In genomic region chr11:72012897-72013721, GRCh38 we compare ENCODE assay signal across 9 cellular contexts. TPM values are rescaled to one million over a fixed set of nuclear protein-coding genes. Genes with fewer than 3 reads are reported as not detected.
DNase-seq lines count a peak whose midpoint lies in the region; TF ChIP-seq lines count a peak whose summit lies in the region.
"Had no signal": no experiment of that assay in that cellular context is flagged by ENCODE, and none has a peak within 500 bp of the region (broad histone marks: within the 10 kb centered on the region; RNA-seq: fewer than 3 reads in every experiment).

No MANE protein-coding gene starts in this region.

- no peak overlapping the region for H3K4me2 ChIP-seq in mesendoderm (ENCODE audit: low read length)

- in situ Hi-C loops in transverse colon (cut with MboI; ENCODE audit: low pct_ligation_motif_present in 1 of 4, low pct_unique_long_range_greater_than_20kb in 1 of 4, low sequenced_read_pairs in 3 of 4), result no loop called here

- no peak overlapping the region for H2BK5ac ChIP-seq in mesendoderm (ENCODE audit: low read length)

- H3K4ac ChIP-seq in mesendoderm (ENCODE audit: low read depth, low read length), result no peak overlapping the region

- peak overlapping the region; percentile 42 for H3K9ac ChIP-seq in NT2/D1 (ENCODE audit: insufficient read length, low read depth)
- H3K9ac ChIP-seq in mesendoderm (ENCODE audit: low read length), result no peak overlapping the region

- no peak overlapping the region for H4K5ac ChIP-seq in mesendoderm (ENCODE audit: low read length)

- DNase-seq in NT2/D1 (ENCODE audit: low read depth, low spot score) (no peak), epithelial cell of esophagus (ENCODE audit: low read depth) (peak; percentile 74), mesendoderm (peak; percentile 68), transverse colon (no peak), NCI-H1092 treated with DMSO at 0.1 percent for 48 hours (lab: John Stamatoyannopoulos, UW) (no peak), GDM1 (lab: John Stamatoyannopoulos, UW) (no peak), NCI-H1105 treated with DMSO at 0.1 percent for 48 hours (lab: John Stamatoyannopoulos, UW) (no peak)
- DNase-seq: NCI-H2171; stimulated activated CD4-positive, alpha-beta T cell treated with anti-CD3 and anti-CD28 coated beads, Interleukin-4, amount 100 ng/mL, for 4 hours had no signal

- no peak for TF ChIP-seq POLR2A in transverse colon (IDR thresholded peaks at IDR 0.05)

- intact Hi-C loops in transverse colon (cut with DNase I; ENCODE audit: low total_unique reads), result no loop called here

- no peak overlapping the region for H4K8ac ChIP-seq in mesendoderm (ENCODE audit: low read depth, low read length)

- H2BK120ac ChIP-seq in mesendoderm (ENCODE audit: low read depth, low read length), result no peak overlapping the region

- H3K4me3 ChIP-seq in NT2/D1 (ENCODE audit: insufficient read length, low read depth) (no peak overlapping the region), epithelial cell of esophagus (ENCODE audit: low read length) (no peak overlapping the region), mesendoderm (ENCODE audit: low read length) (no peak overlapping the region), transverse colon (no peak overlapping the region)

- H3K79me2 ChIP-seq in mesendoderm (ENCODE audit: control insufficient read depth, insufficient read depth, low read length), result no peaks in the 10 kb centered on the region

- no peak overlapping the region for H3K23ac ChIP-seq in mesendoderm (ENCODE audit: low read length)

- peaks cover 6% of the 10 kb centered on the region for H3K4me1 ChIP-seq in NT2/D1 (ENCODE audit: insufficient read depth, insufficient read length)
- H3K4me1 ChIP-seq in mesendoderm (ENCODE audit: control insufficient read depth, low read depth, low read length), result no peaks in the 10 kb centered on the region
- H3K4me1 ChIP-seq in transverse colon, result peaks cover 2 to 25% (median 12%) of the 10 kb centered on the region in 4 donors

- H2AK5ac ChIP-seq in mesendoderm (ENCODE audit: low read length), result no peak overlapping the region

- H3K27me3 ChIP-seq in NT2/D1 (ENCODE audit: insufficient read depth, insufficient read length) (no peaks in the 10 kb centered on the region), mesendoderm (ENCODE audit: insufficient read depth, low read length, poor library complexity) (no peaks in the 10 kb centered on the region), transverse colon (no peaks in the 10 kb centered on the region)

- peaks cover 96% of the 10 kb centered on the region for H3K36me3 ChIP-seq in NT2/D1 (ENCODE audit: insufficient read depth, insufficient read length, low read length)
- peaks cover 32% of the 10 kb centered on the region for H3K36me3 ChIP-seq in mesendoderm (ENCODE audit: control insufficient read depth, insufficient read depth, low read length)
- H3K36me3 ChIP-seq in transverse colon, result peaks cover 2 to 93% (median 49%) of the 10 kb centered on the region in 4 donors

- no peak for TF ChIP-seq EP300 in transverse colon (IDR thresholded peaks at IDR 0.05; ENCODE audit: low read depth)

- WGBS in mesendoderm (ENCODE audit: extremely low coverage, insufficient coverage, low lambda C conversion rate), result no CpG with 5 or more reads among the region's 33 CpGs
- 79% methylated on average over 31 of the region's 33 CpGs; no CpG with 5 or more reads in 1 of the 2 donors for WGBS in transverse colon (ENCODE audit: low coverage in 1 of 2), 2 donors

- H3K27ac ChIP-seq in mesendoderm (ENCODE audit: low read depth, low read length) (no peak overlapping the region), transverse colon (peak overlapping the region in 3 of 4 donors; percentile 21 to 69 (median 45))

- TF ChIP-seq CTCF in epithelial cell of esophagus (IDR thresholded peaks at IDR 0.05; ENCODE audit: insufficient read depth, low read depth, low read length, missing control alignments) (no peak), transverse colon (IDR thresholded peaks at IDR 0.05) (no peak)

- no peaks in the 10 kb centered on the region for H3K79me1 ChIP-seq in mesendoderm (ENCODE audit: low read length)

- H2BK15ac ChIP-seq in mesendoderm (replicated peaks; ENCODE audit: low read depth), result no peak overlapping the region

- no peaks in the 10 kb centered on the region for H3K9me3 ChIP-seq in NT2/D1 (ENCODE audit: insufficient read depth, low read length)
- H3K9me3 ChIP-seq in transverse colon, result no peaks in the 10 kb centered on the region

- H3K18ac ChIP-seq in mesendoderm (ENCODE audit: low read length), result no peak overlapping the region

- H3K56ac ChIP-seq in mesendoderm (ENCODE audit: low read length), result no peak overlapping the region

RNA-seq across cellular contexts. Expression of gene IL18BP, which starts 14.4 kb away (rescaled TPM):
- polyA plus RNA-seq in mesendoderm (2013, experiment 1 of 2), result 4.5 TPM
- 4.4 TPM for polyA plus RNA-seq in mesendoderm (2013, experiment 2 of 2)
- total RNA-seq in transverse colon, result 10 to 100 TPM in 3 of 4 donors, 1 to 10 TPM in 1; 7.4 to 29.9 (median 14.5) TPM

Comparison
In these comparisons a context has a peak if more than half of its experiments do, and no peak if none do; other contexts are left out.
1. DNase-seq: peak in epithelial cell of esophagus (single experiment) and mesendoderm (single experiment); none in NT2/D1 (single experiment), transverse colon (single experiment), NCI-H1092 treated with DMSO at 0.1 percent for 48 hours (single experiment), GDM1 (single experiment) and NCI-H1105 treated with DMSO at 0.1 percent for 48 hours (single experiment).